ENCODE assay signal across 2 cellular contexts in the genomic region with DNA sequence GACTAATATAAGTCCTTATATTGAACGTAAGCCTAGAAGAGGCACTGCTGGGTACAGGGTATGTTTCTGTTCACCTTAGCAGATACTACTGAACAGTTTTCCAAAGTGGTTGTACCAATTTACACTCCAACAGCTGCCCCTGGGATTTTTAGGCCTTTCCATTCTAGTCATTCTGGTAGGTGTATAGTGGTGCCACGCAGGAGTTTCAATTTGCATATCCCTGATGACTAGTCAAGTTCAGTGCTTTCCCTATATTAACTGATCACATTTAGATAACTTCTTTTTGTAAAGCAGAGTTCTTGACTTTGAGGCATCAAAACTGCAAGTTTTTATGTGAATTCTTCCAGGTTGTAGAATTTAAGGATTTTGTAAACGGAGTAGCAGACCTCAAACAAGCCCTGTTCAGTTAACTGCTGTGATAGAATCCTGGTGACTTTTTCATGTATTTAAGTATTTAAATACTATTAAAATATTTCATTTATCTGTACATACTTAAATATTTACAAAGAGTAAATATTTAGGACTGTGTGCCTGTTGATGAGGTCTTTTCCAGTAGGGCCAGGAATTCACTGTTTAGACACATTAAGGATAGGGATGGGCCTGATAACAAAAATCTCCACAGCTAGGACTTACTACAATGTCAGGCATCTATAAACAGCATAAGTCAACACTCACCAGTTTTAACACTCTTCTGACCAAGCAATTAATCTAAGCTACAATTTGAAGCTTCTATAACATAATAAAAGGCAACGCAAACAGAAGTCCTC.
TF ChIP-seq lines count a peak whose summit lies in the region.

No MANE protein-coding gene starts in this region.

TF ChIP-seq in IMR-90, 13 proteins besides CTCF, POLR2A, EP300 and RAD21:
- TF ChIP-seq, protein P1, sequence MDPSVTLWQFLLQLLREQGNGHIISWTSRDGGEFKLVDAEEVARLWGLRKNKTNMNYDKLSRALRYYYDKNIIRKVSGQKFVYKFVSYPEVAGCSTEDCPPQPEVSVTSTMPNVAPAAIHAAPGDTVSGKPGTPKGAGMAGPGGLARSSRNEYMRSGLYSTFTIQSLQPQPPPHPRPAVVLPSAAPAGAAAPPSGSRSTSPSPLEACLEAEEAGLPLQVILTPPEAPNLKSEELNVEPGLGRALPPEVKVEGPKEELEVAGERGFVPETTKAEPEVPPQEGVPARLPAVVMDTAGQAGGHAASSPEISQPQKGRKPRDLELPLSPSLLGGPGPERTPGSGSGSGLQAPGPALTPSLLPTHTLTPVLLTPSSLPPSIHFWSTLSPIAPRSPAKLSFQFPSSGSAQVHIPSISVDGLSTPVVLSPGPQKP (IDR thresholded peaks at IDR 0.05; ENCODE audit: borderline replicate concordance, low read depth, low read length), result no peak
- TF ChIP-seq CEBPB (IDR thresholded peaks at IDR 0.05; ENCODE audit: low read depth, low read length), result no peak
- no peak for TF ChIP-seq CHD1 (IDR thresholded peaks at IDR 0.05; ENCODE audit: low read depth, low read length)
- TF ChIP-seq BHLHE40 (IDR thresholded peaks at IDR 0.05; ENCODE audit: low read depth, low read length), result no peak
- TF ChIP-seq RCOR1 (IDR thresholded peaks at IDR 0.05; ENCODE audit: insufficient replicate concordance, low read length), result no peak
- TF ChIP-seq MAFK (IDR thresholded peaks at IDR 0.05; ENCODE audit: low read depth, low read length), result no peak
- no peak for TF ChIP-seq MXI1 (IDR thresholded peaks at IDR 0.05; ENCODE audit: borderline replicate concordance, low read depth, low read length)
- no peak for TF ChIP-seq SMC3 (IDR thresholded peaks at IDR 0.05; ENCODE audit: low read depth, low read length)
- TF ChIP-seq FOS (IDR thresholded peaks at IDR 0.05; ENCODE audit: low read depth, low read length), result no peak
- TF ChIP-seq, protein P2, sequence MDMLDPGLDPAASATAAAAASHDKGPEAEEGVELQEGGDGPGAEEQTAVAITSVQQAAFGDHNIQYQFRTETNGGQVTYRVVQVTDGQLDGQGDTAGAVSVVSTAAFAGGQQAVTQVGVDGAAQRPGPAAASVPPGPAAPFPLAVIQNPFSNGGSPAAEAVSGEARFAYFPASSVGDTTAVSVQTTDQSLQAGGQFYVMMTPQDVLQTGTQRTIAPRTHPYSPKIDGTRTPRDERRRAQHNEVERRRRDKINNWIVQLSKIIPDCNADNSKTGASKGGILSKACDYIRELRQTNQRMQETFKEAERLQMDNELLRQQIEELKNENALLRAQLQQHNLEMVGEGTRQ (IDR thresholded peaks at IDR 0.05; ENCODE audit: low read depth, low read length), result no peak
- TF ChIP-seq MAZ (IDR thresholded peaks at IDR 0.05; ENCODE audit: borderline replicate concordance, low read depth, low read length), result no peak
- no peak for TF ChIP-seq NFE2L2 (IDR thresholded peaks at IDR 0.05; ENCODE audit: low read depth, low read length)
- TF ChIP-seq RFX5 (IDR thresholded peaks at IDR 0.05; ENCODE audit: low read depth, low read length), result no peak

TF ChIP-seq in WTC11, 78 proteins besides CTCF, POLR2A, EP300 and RAD21 (continued from another document):
- TF ChIP-seq, protein P3, sequence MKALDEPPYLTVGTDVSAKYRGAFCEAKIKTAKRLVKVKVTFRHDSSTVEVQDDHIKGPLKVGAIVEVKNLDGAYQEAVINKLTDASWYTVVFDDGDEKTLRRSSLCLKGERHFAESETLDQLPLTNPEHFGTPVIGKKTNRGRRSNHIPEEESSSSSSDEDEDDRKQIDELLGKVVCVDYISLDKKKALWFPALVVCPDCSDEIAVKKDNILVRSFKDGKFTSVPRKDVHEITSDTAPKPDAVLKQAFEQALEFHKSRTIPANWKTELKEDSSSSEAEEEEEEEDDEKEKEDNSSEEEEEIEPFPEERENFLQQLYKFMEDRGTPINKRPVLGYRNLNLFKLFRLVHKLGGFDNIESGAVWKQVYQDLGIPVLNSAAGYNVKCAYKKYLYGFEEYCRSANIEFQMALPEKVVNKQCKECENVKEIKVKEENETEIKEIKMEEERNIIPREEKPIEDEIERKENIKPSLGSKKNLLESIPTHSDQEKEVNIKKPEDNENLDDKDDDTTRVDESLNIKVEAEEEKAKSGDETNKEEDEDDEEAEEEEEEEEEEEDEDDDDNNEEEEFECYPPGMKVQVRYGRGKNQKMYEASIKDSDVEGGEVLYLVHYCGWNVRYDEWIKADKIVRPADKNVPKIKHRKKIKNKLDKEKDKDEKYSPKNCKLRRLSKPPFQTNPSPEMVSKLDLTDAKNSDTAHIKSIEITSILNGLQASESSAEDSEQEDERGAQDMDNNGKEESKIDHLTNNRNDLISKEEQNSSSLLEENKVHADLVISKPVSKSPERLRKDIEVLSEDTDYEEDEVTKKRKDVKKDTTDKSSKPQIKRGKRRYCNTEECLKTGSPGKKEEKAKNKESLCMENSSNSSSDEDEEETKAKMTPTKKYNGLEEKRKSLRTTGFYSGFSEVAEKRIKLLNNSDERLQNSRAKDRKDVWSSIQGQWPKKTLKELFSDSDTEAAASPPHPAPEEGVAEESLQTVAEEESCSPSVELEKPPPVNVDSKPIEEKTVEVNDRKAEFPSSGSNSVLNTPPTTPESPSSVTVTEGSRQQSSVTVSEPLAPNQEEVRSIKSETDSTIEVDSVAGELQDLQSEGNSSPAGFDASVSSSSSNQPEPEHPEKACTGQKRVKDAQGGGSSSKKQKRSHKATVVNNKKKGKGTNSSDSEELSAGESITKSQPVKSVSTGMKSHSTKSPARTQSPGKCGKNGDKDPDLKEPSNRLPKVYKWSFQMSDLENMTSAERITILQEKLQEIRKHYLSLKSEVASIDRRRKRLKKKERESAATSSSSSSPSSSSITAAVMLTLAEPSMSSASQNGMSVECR (CRISPR knock-in tag; IDR thresholded peaks at IDR 0.05; ENCODE audit: borderline replicate concordance), result no peak
- TF ChIP-seq, protein P4, sequence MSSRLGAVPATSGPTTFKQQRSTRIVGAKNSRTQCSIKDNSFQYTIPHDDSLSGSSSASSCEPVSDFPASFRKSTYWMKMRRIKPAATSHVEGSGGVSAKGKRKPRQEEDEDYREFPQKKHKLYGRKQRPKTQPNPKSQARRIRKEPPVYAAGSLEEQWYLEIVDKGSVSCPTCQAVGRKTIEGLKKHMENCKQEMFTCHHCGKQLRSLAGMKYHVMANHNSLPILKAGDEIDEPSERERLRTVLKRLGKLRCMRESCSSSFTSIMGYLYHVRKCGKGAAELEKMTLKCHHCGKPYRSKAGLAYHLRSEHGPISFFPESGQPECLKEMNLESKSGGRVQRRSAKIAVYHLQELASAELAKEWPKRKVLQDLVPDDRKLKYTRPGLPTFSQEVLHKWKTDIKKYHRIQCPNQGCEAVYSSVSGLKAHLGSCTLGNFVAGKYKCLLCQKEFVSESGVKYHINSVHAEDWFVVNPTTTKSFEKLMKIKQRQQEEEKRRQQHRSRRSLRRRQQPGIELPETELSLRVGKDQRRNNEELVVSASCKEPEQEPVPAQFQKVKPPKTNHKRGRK (CRISPR knock-in tag; IDR thresholded peaks at IDR 0.05; ENCODE audit: borderline replicate concordance), result no peak
- TF ChIP-seq, protein P5, sequence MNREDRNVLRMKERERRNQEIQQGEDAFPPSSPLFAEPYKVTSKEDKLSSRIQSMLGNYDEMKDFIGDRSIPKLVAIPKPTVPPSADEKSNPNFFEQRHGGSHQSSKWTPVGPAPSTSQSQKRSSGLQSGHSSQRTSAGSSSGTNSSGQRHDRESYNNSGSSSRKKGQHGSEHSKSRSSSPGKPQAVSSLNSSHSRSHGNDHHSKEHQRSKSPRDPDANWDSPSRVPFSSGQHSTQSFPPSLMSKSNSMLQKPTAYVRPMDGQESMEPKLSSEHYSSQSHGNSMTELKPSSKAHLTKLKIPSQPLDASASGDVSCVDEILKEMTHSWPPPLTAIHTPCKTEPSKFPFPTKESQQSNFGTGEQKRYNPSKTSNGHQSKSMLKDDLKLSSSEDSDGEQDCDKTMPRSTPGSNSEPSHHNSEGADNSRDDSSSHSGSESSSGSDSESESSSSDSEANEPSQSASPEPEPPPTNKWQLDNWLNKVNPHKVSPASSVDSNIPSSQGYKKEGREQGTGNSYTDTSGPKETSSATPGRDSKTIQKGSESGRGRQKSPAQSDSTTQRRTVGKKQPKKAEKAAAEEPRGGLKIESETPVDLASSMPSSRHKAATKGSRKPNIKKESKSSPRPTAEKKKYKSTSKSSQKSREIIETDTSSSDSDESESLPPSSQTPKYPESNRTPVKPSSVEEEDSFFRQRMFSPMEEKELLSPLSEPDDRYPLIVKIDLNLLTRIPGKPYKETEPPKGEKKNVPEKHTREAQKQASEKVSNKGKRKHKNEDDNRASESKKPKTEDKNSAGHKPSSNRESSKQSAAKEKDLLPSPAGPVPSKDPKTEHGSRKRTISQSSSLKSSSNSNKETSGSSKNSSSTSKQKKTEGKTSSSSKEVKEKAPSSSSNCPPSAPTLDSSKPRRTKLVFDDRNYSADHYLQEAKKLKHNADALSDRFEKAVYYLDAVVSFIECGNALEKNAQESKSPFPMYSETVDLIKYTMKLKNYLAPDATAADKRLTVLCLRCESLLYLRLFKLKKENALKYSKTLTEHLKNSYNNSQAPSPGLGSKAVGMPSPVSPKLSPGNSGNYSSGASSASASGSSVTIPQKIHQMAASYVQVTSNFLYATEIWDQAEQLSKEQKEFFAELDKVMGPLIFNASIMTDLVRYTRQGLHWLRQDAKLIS (CRISPR knock-in tag; IDR thresholded peaks at IDR 0.05; ENCODE audit: borderline replicate concordance), result no peak
- no peak for TF ChIP-seq OVOL2 (CRISPR knock-in tag; IDR thresholded peaks at IDR 0.05; ENCODE audit: borderline replicate concordance)
- TF ChIP-seq SOX15 (CRISPR knock-in tag; IDR thresholded peaks at IDR 0.05), result no peak
- TF ChIP-seq JUN (CRISPR knock-in tag; IDR thresholded peaks at IDR 0.05), result no peak
- no peak for TF ChIP-seq CREB1 (CRISPR knock-in tag; IDR thresholded peaks at IDR 0.05)
- TF ChIP-seq ETV6 (CRISPR knock-in tag; IDR thresholded peaks at IDR 0.05), result no peak
- TF ChIP-seq FOXJ3 (CRISPR knock-in tag; IDR thresholded peaks at IDR 0.05; ENCODE audit: borderline replicate concordance), result no peak
- TF ChIP-seq SMAD3 (CRISPR knock-in tag; IDR thresholded peaks at IDR 0.05; ENCODE audit: borderline replicate concordance), result no peak
- TF ChIP-seq, protein P6, sequence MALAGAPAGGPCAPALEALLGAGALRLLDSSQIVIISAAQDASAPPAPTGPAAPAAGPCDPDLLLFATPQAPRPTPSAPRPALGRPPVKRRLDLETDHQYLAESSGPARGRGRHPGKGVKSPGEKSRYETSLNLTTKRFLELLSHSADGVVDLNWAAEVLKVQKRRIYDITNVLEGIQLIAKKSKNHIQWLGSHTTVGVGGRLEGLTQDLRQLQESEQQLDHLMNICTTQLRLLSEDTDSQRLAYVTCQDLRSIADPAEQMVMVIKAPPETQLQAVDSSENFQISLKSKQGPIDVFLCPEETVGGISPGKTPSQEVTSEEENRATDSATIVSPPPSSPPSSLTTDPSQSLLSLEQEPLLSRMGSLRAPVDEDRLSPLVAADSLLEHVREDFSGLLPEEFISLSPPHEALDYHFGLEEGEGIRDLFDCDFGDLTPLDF (CRISPR knock-in tag; IDR thresholded peaks at IDR 0.05), result no peak
- TF ChIP-seq, protein P7, sequence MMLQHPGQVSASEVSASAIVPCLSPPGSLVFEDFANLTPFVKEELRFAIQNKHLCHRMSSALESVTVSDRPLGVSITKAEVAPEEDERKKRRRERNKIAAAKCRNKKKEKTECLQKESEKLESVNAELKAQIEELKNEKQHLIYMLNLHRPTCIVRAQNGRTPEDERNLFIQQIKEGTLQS (CRISPR knock-in tag; conservative IDR thresholded peaks at IDR 0.05), result no peak
- no peak for TF ChIP-seq GRHL2 (CRISPR knock-in tag; IDR thresholded peaks at IDR 0.05; ENCODE audit: insufficient replicate concordance, severe bottlenecking)
- no peak for TF ChIP-seq ZNF396 (CRISPR knock-in tag; IDR thresholded peaks at IDR 0.05; ENCODE audit: borderline replicate concordance)
- TF ChIP-seq TEAD4 (CRISPR knock-in tag; IDR thresholded peaks at IDR 0.05), result no peak
